In genomic region chr14:69328317-69328716, GRCh38 we compare ENCODE assay signal across 18 cellular contexts.
A peak's percentile ranks its signal among the peaks of the same experiment; 100 is the strongest.
DNase-seq lines count a peak whose midpoint lies in the region; ATAC-seq and TF ChIP-seq lines count a peak whose summit lies in the region.
"Had no signal": no experiment of that assay in that cellular context is flagged by ENCODE, and none has a peak within 500 bp of the region (broad histone marks: within the 10 kb centered on the region; RNA-seq: fewer than 3 reads in every experiment).

No MANE protein-coding gene starts in this region.

- no peaks in the 10 kb centered on the region for H3K27me3 Mint-ChIP-seq in chondrocyte (ENCODE audit: low read depth)

- H3K4me3 ChIP-seq in heart left ventricle, result no peak overlapping the region
- no peak overlapping the region for H3K4me3 ChIP-seq in colonic mucosa
- H3K4me3 ChIP-seq: BLaER1 treated with 17β-estradiol and CSF1 and Interleukin-3, amounts not matched to agents 10 nM and 100 nM had no signal

- H3K4me1 ChIP-seq in heart left ventricle (no peaks in the 10 kb centered on the region), colonic mucosa (no peaks in the 10 kb centered on the region)

- 88 to 93% (median 90%) methylated on average over 9 to 15 of the region's 15 CpGs for WGBS in heart left ventricle, 4 donors

- DNase-seq in cardiac septum (ENCODE audit: low spot score), result peak; percentile 44
- no peak for DNase-seq in heart left ventricle
- DNase-seq in chondrocyte (ENCODE audit: low spot score), result peak; percentile 62
- peak; percentile 67 for DNase-seq in posterior vena cava (ENCODE audit: low spot score)
- DNase-seq in NCI-H2171 treated with DMSO at 0.1 percent for 48 hours (lab: John Stamatoyannopoulos, UW), result no peak
- no peak for DNase-seq in GOT3 (lab: John Stamatoyannopoulos, UW)
- DNase-seq in colonic mucosa, result no peak
- DNase-seq: Calu3; CD8-positive, alpha-beta T cell; DMS53; EL; Karpas-422; NCI-H1417 treated with DMSO at 0.1 percent for 48 hours; NCI-H510A treated with DMSO at 0.1 percent for 48 hours; NCI-H774; RPMI8226 had no signal

- ATAC-seq in heart left ventricle, result no peak
- ATAC-seq: CD8-positive, alpha-beta T cell had no signal

- H3K4me3 Mint-ChIP-seq in chondrocyte (ENCODE audit: unreplicated experiment), result no peak overlapping the region
- H3K4me3 Mint-ChIP-seq: CD8-positive, alpha-beta T cell; IgD-negative memory B cell had no signal

- no peaks in the 10 kb centered on the region for H3K4me1 Mint-ChIP-seq in chondrocyte (ENCODE audit: low read depth)
- H3K4me1 Mint-ChIP-seq: IgD-negative memory B cell had no signal

- no peak overlapping the region for H3K27ac Mint-ChIP-seq in chondrocyte (ENCODE audit: unreplicated experiment)
- H3K27ac Mint-ChIP-seq: CD8-positive, alpha-beta T cell; IgD-negative memory B cell had no signal

- intact Hi-C loops in cardiac septum (cut with DNase I), result no loop called here
- intact Hi-C loops in heart left ventricle (cut with DNase I), result no loop called here
- intact Hi-C loops in posterior vena cava (cut with DNase I), result no loop called here
- intact Hi-C loops in colonic mucosa (cut with DNase I), result no loop called here

- H3K27me3 ChIP-seq in heart left ventricle, result no peaks in the 10 kb centered on the region
- H3K27me3 ChIP-seq in colonic mucosa, result no peaks in the 10 kb centered on the region
- H3K27me3 ChIP-seq: BLaER1 treated with 17β-estradiol and CSF1 and Interleukin-3, amounts not matched to agents 10 nM and 100 nM had no signal

- no peak for TF ChIP-seq POLR2A in heart left ventricle (IDR thresholded peaks at IDR 0.05)

- no peak for TF ChIP-seq CTCF in heart left ventricle (IDR thresholded peaks at IDR 0.05)
- TF ChIP-seq CTCF in chondrocyte (IDR thresholded peaks at IDR 0.05), result no peak
- TF ChIP-seq CTCF in colonic mucosa (IDR thresholded peaks at IDR 0.05), result no peak

- H3K27ac ChIP-seq in heart left ventricle (no peak overlapping the region), colonic mucosa (no peak overlapping the region)
- H3K27ac ChIP-seq: BLaER1 treated with 17β-estradiol and CSF1 and Interleukin-3, amounts not matched to agents 10 nM and 100 nM had no signal

- H3K36me3 ChIP-seq in heart left ventricle (peaks cover 0 to 48% (median 18%) of the 10 kb centered on the region in 9 donors), colonic mucosa (no peaks in the 10 kb centered on the region)
- H3K36me3 ChIP-seq: BLaER1 treated with 17β-estradiol and CSF1 and Interleukin-3, amounts not matched to agents 10 nM and 100 nM had no signal

- H3K9ac ChIP-seq in colonic mucosa (ENCODE audit: low read depth in 2 of 2, low read length in 2 of 2), result no peak overlapping the region
- H3K9ac ChIP-seq: BLaER1 treated with 17β-estradiol and CSF1 and Interleukin-3, amounts not matched to agents 10 nM and 100 nM had no signal

- H3K9me3 ChIP-seq in heart left ventricle (no peaks in the 10 kb centered on the region), colonic mucosa (no peaks in the 10 kb centered on the region)
- H3K9me3 ChIP-seq: BLaER1 treated with 17β-estradiol and CSF1 and Interleukin-3, amounts not matched to agents 10 nM and 100 nM had no signal

- H3K9me3 Mint-ChIP-seq in chondrocyte (ENCODE audit: low read depth), result no peaks in the 10 kb centered on the region
- H3K9me3 Mint-ChIP-seq: CD8-positive, alpha-beta T cell; IgD-negative memory B cell had no signal

- H3K36me3 Mint-ChIP-seq in chondrocyte (ENCODE audit: low read depth), result peaks cover 23% of the 10 kb centered on the region
- H3K36me3 Mint-ChIP-seq: CD8-positive, alpha-beta T cell; IgD-negative memory B cell had no signal

Comparison
In these comparisons a context has a peak if more than half of its experiments do, and no peak if none do; other contexts are left out.
1. DNase-seq: peak in cardiac septum (single experiment), chondrocyte (single experiment) and posterior vena cava (single experiment); none in heart left ventricle (0 of 5), NCI-H2171 treated with DMSO at 0.1 percent for 48 hours (single experiment), GOT3 (single experiment) and colonic mucosa (single experiment).